15 cellular contexts compared by ENCODE assay signal in genomic region chr16:58853830-58854229, GRCh38.
DNase-seq lines count a peak whose midpoint lies in the region; ATAC-seq and TF ChIP-seq lines count a peak whose summit lies in the region.
"Had no signal": no experiment of that assay in that cellular context is flagged by ENCODE, and none has a peak within 500 bp of the region (broad histone marks: within the 10 kb centered on the region; RNA-seq: fewer than 3 reads in every experiment).

No MANE protein-coding gene starts in this region.

- H3K4me3 ChIP-seq in neuron (ENCODE audit: low read length) (no peak overlapping the region), gastrocnemius medialis (no peak overlapping the region)
- H3K4me3 ChIP-seq: gastroesophageal sphincter, PC-9 had no signal

- peak overlapping the region; percentile 18 for H2AFZ ChIP-seq in neuron (ENCODE audit: low read depth, low read length)
- H2AFZ ChIP-seq: PC-9 had no signal

- no peak overlapping the region for H3K27ac ChIP-seq in gastrocnemius medialis
- H3K27ac ChIP-seq: epithelial cell of prostate, gastroesophageal sphincter, PC-9 had no signal

- in situ Hi-C loops in gastrocnemius medialis (cut with MboI; ENCODE audit: low sequenced_read_pairs in 4 of 4): no loop called here

- DNase-seq in activated CD4-positive, alpha-beta T cell treated with anti-CD3 and anti-CD28 coated beads, Interleukin-2, amount 50 U/mL, for 48 hours: no peak
- DNase-seq in putamen (ENCODE audit: low spot score) (no peak), gastrocnemius medialis (no peak)
- DNase-seq: activated CD4-positive, alpha-beta T cell treated with anti-CD3 and anti-CD28 coated beads, Interleukin-2, amount 10 ng/mL, durations not matched to agents 7 days and 5 days; GF-D8; NCI-H2029; NCI-H524; PC-9 had no signal

- intact Hi-C loops in gastrocnemius medialis (cut with DNase I; ENCODE audit: low total_unique reads): no loop called here

- H3K4me1 ChIP-seq in neuron (ENCODE audit: insufficient read depth, low read length) (peaks cover 19% of the 10 kb centered on the region), gastrocnemius medialis (no peaks in the 10 kb centered on the region)
- H3K4me1 ChIP-seq: gastroesophageal sphincter had no signal

- H3K36me3 ChIP-seq in neuron (ENCODE audit: insufficient read depth, low read length) (no peaks in the 10 kb centered on the region), gastrocnemius medialis (no peaks in the 10 kb centered on the region)
- H3K36me3 ChIP-seq: gastroesophageal sphincter had no signal

- TF ChIP-seq CTCF in gastrocnemius medialis (IDR thresholded peaks at IDR 0.05 in 4 of 5, conservative IDR thresholded peaks at IDR 0.05 in 1 of 5): no peak

- H3K27me3 ChIP-seq in neuron (ENCODE audit: insufficient read depth, low read length) (no peaks in the 10 kb centered on the region), gastrocnemius medialis (no peaks in the 10 kb centered on the region)
- H3K27me3 ChIP-seq: gastroesophageal sphincter had no signal

- ATAC-seq in GM19043 (IDR thresholded peaks at IDR 0.05; ENCODE audit: low read depth, unreplicated experiment) (peak; percentile 7), GM21825 (IDR thresholded peaks at IDR 0.05; ENCODE audit: unreplicated experiment) (peak; percentile 21), HG03354 (IDR thresholded peaks at IDR 0.05; ENCODE audit: poor library complexity, severe bottlenecking, unreplicated experiment) (peak; percentile 24), gastrocnemius medialis (no peak)
- ATAC-seq: activated naive CD4-positive, alpha-beta T cell treated with anti-CD3 and anti-CD28 coated beads, Interleukin-2, amount 50 U/mL, for 72 hours; gastroesophageal sphincter had no signal

- TF ChIP-seq POLR2A in gastrocnemius medialis (IDR thresholded peaks at IDR 0.05): no peak

- H3K9me3 ChIP-seq in neuron (ENCODE audit: low read length): no peaks in the 10 kb centered on the region
- no peaks in the 10 kb centered on the region for H3K9me3 ChIP-seq in gastrocnemius medialis
- H3K9me3 ChIP-seq: gastroesophageal sphincter had no signal

Comparison
In these comparisons a context has a peak if more than half of its experiments do, and no peak if none do; other contexts are left out.
1. ATAC-seq: peak in GM19043 (single experiment), GM21825 (single experiment) and HG03354 (single experiment); none in gastrocnemius medialis (0 of 2).